8 cellular contexts compared by ENCODE assay signal in the genomic region with DNA sequence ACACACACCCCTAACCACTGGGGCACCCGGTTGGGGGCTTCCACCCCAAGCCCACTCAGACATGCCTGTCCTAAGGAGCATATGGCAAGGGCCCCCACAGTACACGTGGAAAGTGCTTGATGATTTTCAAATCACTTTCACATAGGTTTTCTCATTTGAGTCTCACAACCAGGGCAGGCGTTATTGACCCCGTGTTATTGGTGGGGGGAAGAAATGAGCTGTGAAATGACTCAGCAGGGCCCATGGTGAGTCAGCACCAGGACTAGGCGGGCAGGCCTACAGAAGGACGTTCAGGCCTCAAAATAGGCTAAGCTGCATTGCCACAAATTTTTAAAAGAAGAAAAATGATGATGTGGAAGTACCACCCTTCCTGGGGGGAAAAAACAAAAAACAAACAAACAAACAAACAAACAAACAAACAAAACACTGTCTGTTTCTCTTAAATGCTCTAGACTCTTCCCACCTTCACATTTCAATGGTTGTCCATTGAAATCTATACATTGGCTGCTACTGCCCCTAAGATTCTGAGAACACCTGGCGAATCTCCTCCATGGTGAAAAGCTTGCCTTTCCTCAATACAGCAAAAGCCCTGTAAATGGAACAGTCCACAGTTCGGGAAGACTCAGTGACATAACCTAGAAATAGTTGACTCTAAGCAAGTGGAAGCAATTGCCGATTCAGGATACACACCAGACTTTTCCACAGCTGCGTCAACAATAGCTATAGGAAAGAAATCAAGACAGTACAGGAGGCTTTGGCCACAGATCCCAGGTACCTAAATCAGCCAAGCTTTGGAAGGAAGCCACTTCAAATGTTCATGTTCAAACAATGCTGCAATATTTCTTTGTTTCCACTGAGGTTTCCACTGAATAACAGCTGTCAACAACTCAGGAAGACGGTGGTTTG.
DNase-seq lines count a peak whose midpoint lies in the region; TF ChIP-seq lines count a peak whose summit lies in the region.

No MANE protein-coding gene starts in this region.

- CTCF ChIA-PET in activated naive CD4-positive, alpha-beta T cell treated with anti-CD3 and anti-CD28 coated beads for 36 hours (lab: Charles Lee) = interaction anchor here (0.7 kb wide), 1 partner anchor 180 kb away, joined by 3 read pairs; no protein-coding TSS in a partner anchor
- CTCF ChIA-PET in RWPE1 (lab: Yijun Ruan, JAX) = no interaction called here

- H3K27ac Mint-ChIP-seq in activated naive CD4-positive, alpha-beta T cell treated with anti-CD3 and anti-CD28 coated beads for 36 hours = no peak overlapping the region

- 32 to 44% methylated on average over 11 of the region's 11 CpGs for WGBS in esophagus squamous epithelium, 2 donors

- POLR2A ChIA-PET in RWPE1 (lab: Yijun Ruan, JAX; ENCODE audit: low non-redundant PET) = no interaction called here

- H3K4me3 Mint-ChIP-seq in activated naive CD4-positive, alpha-beta T cell treated with anti-CD3 and anti-CD28 coated beads for 36 hours = no peak overlapping the region

- TF ChIP-seq POLR2A in esophagus squamous epithelium (IDR thresholded peaks at IDR 0.05) = no peak

- no peak for TF ChIP-seq CTCF in RWPE1 (conservative IDR thresholded peaks at IDR 0.05; ENCODE audit: low read depth)
- TF ChIP-seq CTCF in esophagus squamous epithelium (IDR thresholded peaks at IDR 0.05) = no peak

- intact Hi-C loops in activated naive CD4-positive, alpha-beta T cell treated with anti-CD3 and anti-CD28 coated beads for 36 hours (cut with micrococcal nuclease) = no loop called here
- intact Hi-C loops in esophagus squamous epithelium (cut with DNase I) = no loop called here

- H3K36me3 Mint-ChIP-seq in activated naive CD4-positive, alpha-beta T cell treated with anti-CD3 and anti-CD28 coated beads for 36 hours (ENCODE audit: low read depth) = no peaks in the 10 kb centered on the region

- peak overlapping the region; percentile 53 for H3K27ac ChIP-seq in RWPE1
- H3K27ac ChIP-seq in esophagus squamous epithelium = peak overlapping the region; percentile 11 to 60 (median 52)

- no peaks in the 10 kb centered on the region for H3K27me3 ChIP-seq in esophagus squamous epithelium

- H3K4me3 ChIP-seq in esophagus squamous epithelium = no peak overlapping the region

- DNase-seq in activated naive CD4-positive, alpha-beta T cell treated with anti-CD3 and anti-CD28 coated beads for 36 hours = peak; percentile 46
- no peak for DNase-seq in activated naive CD4-positive, alpha-beta T cell (lab: John Stamatoyannopoulos, UW)
- peak; percentile 40 for DNase-seq in RWPE1 (ENCODE audit: low spot score)
- no peak for DNase-seq in esophagus squamous epithelium (lab: John Stamatoyannopoulos, UW)
- DNase-seq in stimulated activated CD4-positive, alpha-beta T cell treated with anti-CD3 and anti-CD28 coated beads, TNF-alpha, amount 100 ng/mL, for 4 hours (ENCODE audit: low read depth in 3 of 3) = peak in 2 of 3 experiments; percentile 15 to 23
- DNase-seq in NCI-H187 treated with DMSO at 0.1 percent for 48 hours (lab: John Stamatoyannopoulos, UW) = no peak
- no peak for DNase-seq in NAMALWA (ENCODE audit: low spot score)
- DNase-seq in ecto neural progenitor cell (ENCODE audit: low spot score) = no peak

- H3K9me3 ChIP-seq in esophagus squamous epithelium = no peaks in the 10 kb centered on the region

- H3K27me3 Mint-ChIP-seq in activated naive CD4-positive, alpha-beta T cell treated with anti-CD3 and anti-CD28 coated beads for 36 hours (ENCODE audit: low read depth) = no peaks in the 10 kb centered on the region

- peaks cover 15% of the 10 kb centered on the region for H3K4me1 Mint-ChIP-seq in activated naive CD4-positive, alpha-beta T cell treated with anti-CD3 and anti-CD28 coated beads for 36 hours (ENCODE audit: low read depth)

- no peaks in the 10 kb centered on the region for H3K36me3 ChIP-seq in esophagus squamous epithelium

- H3K4me1 ChIP-seq in esophagus squamous epithelium = peaks cover 0 to 27% (median 17%) of the 10 kb centered on the region in 3 donors

- H3K9me3 Mint-ChIP-seq in activated naive CD4-positive, alpha-beta T cell treated with anti-CD3 and anti-CD28 coated beads for 36 hours = no peaks in the 10 kb centered on the region

Comparison
In these comparisons a context has a peak if more than half of its experiments do, and no peak if none do; other contexts are left out.
1. DNase-seq: peak in activated naive CD4-positive, alpha-beta T cell treated with anti-CD3 and anti-CD28 coated beads for 36 hours (single experiment), RWPE1 (single experiment) and stimulated activated CD4-positive, alpha-beta T cell treated with anti-CD3 and anti-CD28 coated beads, TNF-alpha, amount 100 ng/mL, for 4 hours (2 of 3); none in activated naive CD4-positive, alpha-beta T cell (0 of 4), esophagus squamous epithelium (single experiment), NCI-H187 treated with DMSO at 0.1 percent for 48 hours (single experiment), NAMALWA (single experiment) and ecto neural progenitor cell (single experiment).